In genomic region chr2:64226611-64227010, GRCh38 we compare ENCODE assay signal across 1 cellular context.
TF ChIP-seq lines count a peak whose summit lies in the region.

No MANE protein-coding gene starts in this region.

TF ChIP-seq in GM23338, 12 proteins besides CTCF, POLR2A, EP300 and RAD21 (continued from another document):
- TF ChIP-seq ZNF462 (CRISPR knock-in tag; IDR thresholded peaks at IDR 0.05): no peak
- no peak for TF ChIP-seq ETS1 (IDR thresholded peaks at IDR 0.05)
TF ChIP-seq in GM23338: peak in this region for 0.
